8 cellular contexts compared by ENCODE assay signal in genomic region chr1:151255381-151255780, GRCh38.
DNase-seq lines count a peak whose midpoint lies in the region; ATAC-seq and TF ChIP-seq lines count a peak whose summit lies in the region.

No MANE protein-coding gene starts in this region.

- ATAC-seq in GM21786 (IDR thresholded peaks at IDR 0.05; ENCODE audit: unreplicated experiment) (no peak), GM19397 (IDR thresholded peaks at IDR 0.05; ENCODE audit: unreplicated experiment) (no peak), HG02885 (IDR thresholded peaks at IDR 0.05; ENCODE audit: poor library complexity, unreplicated experiment) (no peak)

- POLR2A ChIA-PET in RWPE1 (lab: Yijun Ruan, JAX; ENCODE audit: low non-redundant PET) = no interaction called here

- H3K27ac ChIP-seq in RWPE1 = peak overlapping the region; percentile 44; the same call in 1 of the 2 replicates

- H3K36me3 ChIP-seq in GM06990 (ENCODE audit: control insufficient read depth, insufficient read depth, low read length) = no peaks in the 10 kb centered on the region; the same call in 1 of the 2 replicates

- DNase-seq in GM06990 (ENCODE audit: extremely low read depth, insufficient read length) (no peak), RWPE1 (ENCODE audit: low spot score) (no peak), fibroblast of mammary gland (ENCODE audit: low read depth) (peak; percentile 26), retinal pigment epithelial cell (ENCODE audit: low read depth) (no peak), cerebellar cortex (ENCODE audit: low spot score) (no peak)

- H3K4me3 ChIP-seq in GM06990 (replicated peaks; ENCODE audit: low read depth, low read length) (peak overlapping the region; percentile 70), fibroblast of mammary gland (ENCODE audit: control insufficient read depth, low read depth, low read length) (peak overlapping the region; percentile 92), retinal pigment epithelial cell (ENCODE audit: low read length) (peak overlapping the region; percentile 98)

- TF ChIP-seq CTCF in GM06990 (IDR thresholded peaks at IDR 0.05; ENCODE audit: insufficient read depth, low read length, poor library complexity, severe bottlenecking) (no peak), RWPE1 (conservative IDR thresholded peaks at IDR 0.05; ENCODE audit: low read depth) (no peak), fibroblast of mammary gland (conservative IDR thresholded peaks at IDR 0.05; ENCODE audit: control insufficient read depth, insufficient read depth, low read depth, low read length) (no peak), retinal pigment epithelial cell (conservative IDR thresholded peaks at IDR 0.05; ENCODE audit: low read depth, low read length) (no peak)

- no peaks in the 10 kb centered on the region for H3K27me3 ChIP-seq in GM06990 (replicated peaks; ENCODE audit: control insufficient read depth, insufficient read depth, low read length)

- CTCF ChIA-PET in RWPE1 (lab: Yijun Ruan, JAX) = interaction anchor here (0.7 kb wide), 1 partner anchor 10 kb away, joined by 3 read pairs; no protein-coding TSS in a partner anchor
